Comparison of ENCODE assay signal across 19 cellular contexts in the genomic region with DNA sequence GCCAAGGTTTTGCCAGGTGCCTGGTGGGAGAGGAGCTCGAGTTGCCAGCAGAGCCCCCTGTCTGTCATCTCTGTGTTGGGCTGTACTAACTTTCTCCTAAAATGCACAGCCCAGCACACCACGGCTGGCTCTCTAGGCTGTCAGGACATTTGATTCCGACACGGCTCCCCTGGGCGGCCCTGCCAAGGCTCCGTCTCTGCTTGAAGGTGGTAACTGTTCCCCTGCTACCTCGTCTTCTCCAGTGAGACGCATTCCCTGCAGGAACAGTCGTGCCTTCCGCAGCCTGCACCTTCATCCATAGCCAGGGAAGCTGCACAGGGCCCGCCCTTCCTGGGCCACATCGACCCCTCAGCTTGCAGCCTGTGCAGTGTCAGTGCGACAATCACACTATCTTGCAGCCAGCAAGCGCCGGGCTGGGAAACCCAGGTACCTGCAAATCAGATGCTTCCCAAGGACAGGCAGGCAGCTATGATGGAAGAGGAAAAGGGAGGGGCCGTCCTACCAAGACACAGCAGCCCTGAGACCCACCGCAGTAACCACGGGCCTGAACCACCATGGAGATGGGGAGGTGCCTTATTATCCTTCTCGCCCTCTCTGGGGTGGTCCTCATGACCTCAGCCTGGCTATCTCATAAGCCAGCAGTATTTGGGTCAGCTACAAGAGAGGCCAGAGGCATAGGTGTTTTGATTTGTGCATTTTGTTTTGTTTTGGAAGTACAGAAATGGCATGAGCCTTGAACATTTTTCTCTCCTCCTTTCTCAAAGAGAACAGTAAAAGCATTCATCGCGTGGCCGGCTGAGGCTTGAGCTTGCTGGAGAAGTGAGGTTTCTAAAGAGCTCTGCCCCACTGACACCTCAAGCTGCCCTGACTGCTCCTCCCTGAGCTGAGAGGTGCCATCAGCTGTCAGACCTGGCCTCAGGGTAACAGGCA.
"Had no signal": no experiment of that assay in that cellular context is flagged by ENCODE, and none has a peak within 500 bp of the region (broad histone marks: within the 10 kb centered on the region; RNA-seq: fewer than 3 reads in every experiment).

No MANE protein-coding gene starts in this region.

- H3K4me3 ChIP-seq: cardiac muscle cell, dorsolateral prefrontal cortex, lung, mucosa of descending colon, right atrium auricular region had no signal

- ATAC-seq: esophagus mucosa; mucosa of descending colon; naive thymus-derived CD8-positive, alpha-beta T cell; WTC11 had no signal

- H3K36me3 Mint-ChIP-seq: naive thymus-derived CD8-positive, alpha-beta T cell; type B pancreatic cell; WTC11 had no signal

- H3K9me3 Mint-ChIP-seq: activated CD4-positive, alpha-beta T cell treated with anti-CD3 and anti-CD28 coated beads, Interleukin-2, amount 10 ng/mL, durations not matched to agents 24 days and 14 days; activated T-helper 1 cell treated with anti-CD3 and anti-CD28 coated beads, Interleukin-12 subunit alpha, Interleukin-12 subunit beta, Interleukin-2, Interleukin-4 antibody, amounts not matched to agents 30 ng/mL and 10 ng/mL and 1 ng/mL, durations not matched to agents 14 hours and 24 hours and 36 hours; naive thymus-derived CD8-positive, alpha-beta T cell; T-helper 1 cell treated with Interleukin-12 subunit alpha and Interleukin-12 subunit beta and Interleukin-4 antibody, amounts not matched to agents 30 μg/mL and 1 μg/mL, for 36 hours; type B pancreatic cell; WTC11 had no signal

- H3K9me3 ChIP-seq: mucosa of descending colon, right atrium auricular region had no signal

- H3K36me3 ChIP-seq: cardiac muscle cell, right atrium auricular region had no signal

- H3K4me3 Mint-ChIP-seq: activated CD4-positive, alpha-beta T cell treated with anti-CD3 and anti-CD28 coated beads, Interleukin-2, amount 10 ng/mL, durations not matched to agents 24 days and 14 days; activated T-helper 1 cell treated with anti-CD3 and anti-CD28 coated beads, Interleukin-12 subunit alpha, Interleukin-12 subunit beta, Interleukin-2, Interleukin-4 antibody, amounts not matched to agents 30 ng/mL and 10 ng/mL and 1 ng/mL, durations not matched to agents 14 hours and 24 hours and 36 hours; naive thymus-derived CD8-positive, alpha-beta T cell; T-helper 1 cell treated with Interleukin-12 subunit alpha and Interleukin-12 subunit beta and Interleukin-4 antibody, amounts not matched to agents 30 μg/mL and 1 μg/mL, for 36 hours; WTC11 had no signal

- H3K27me3 ChIP-seq: cardiac muscle cell, dorsolateral prefrontal cortex, right atrium auricular region had no signal

- H3K27me3 Mint-ChIP-seq: naive thymus-derived CD8-positive, alpha-beta T cell had no signal

- H3K27ac Mint-ChIP-seq: activated T-helper 1 cell treated with anti-CD3 and anti-CD28 coated beads, Interleukin-12 subunit alpha, Interleukin-12 subunit beta, Interleukin-2, Interleukin-4 antibody, amounts not matched to agents 30 ng/mL and 10 ng/mL and 1 ng/mL, durations not matched to agents 14 hours and 24 hours and 36 hours; naive thymus-derived CD8-positive, alpha-beta T cell; T-helper 1 cell treated with Interleukin-12 subunit alpha and Interleukin-12 subunit beta and Interleukin-4 antibody, amounts not matched to agents 30 μg/mL and 1 μg/mL, for 36 hours; type B pancreatic cell; WTC11 had no signal

- DNase-seq: activated CD4-positive, alpha-beta T cell treated with anti-CD3 and anti-CD28 coated beads, Interleukin-2, amount 10 ng/mL, durations not matched to agents 24 days and 14 days; activated CD8-positive, alpha-beta memory T cell treated with anti-CD3 and anti-CD28 coated beads, Interleukin-2, amount 50 U/mL, for 48 hours; activated naive CD4-positive, alpha-beta T cell treated with Interleukin-2 at 50 U/mL for 16 hours; dorsolateral prefrontal cortex; left colon; mucosa of descending colon; small intestine; stimulated activated CD4-positive, alpha-beta T cell treated with anti-CD3 and anti-CD28 coated beads, Interleukin-4, amount 100 ng/mL, for 4 hours; stimulated activated CD8-positive, alpha-beta memory T cell treated with anti-CD3 and anti-CD28 coated beads, Interleukin-4, amount 100 ng/mL, for 48 hours; stimulated activated naive CD8-positive, alpha-beta T cell treated with anti-CD3 and anti-CD28 coated beads, Interleukin-15, Interleukin-2, amounts not matched to agents 100 U/mL and 50 U/mL, for 24 hours had no signal

- H3K27ac ChIP-seq: cardiac muscle cell, dorsolateral prefrontal cortex, right atrium auricular region had no signal
